1 cellular context compared by ENCODE assay signal in genomic region chr2:226031078-226031937, GRCh38.
TF ChIP-seq lines count a peak whose summit lies in the region.

No MANE protein-coding gene starts in this region.

TF ChIP-seq in HepG2, 621 proteins besides CTCF, POLR2A, EP300 and RAD21 (continued from another document and continues in another):
- TF ChIP-seq, protein P1, sequence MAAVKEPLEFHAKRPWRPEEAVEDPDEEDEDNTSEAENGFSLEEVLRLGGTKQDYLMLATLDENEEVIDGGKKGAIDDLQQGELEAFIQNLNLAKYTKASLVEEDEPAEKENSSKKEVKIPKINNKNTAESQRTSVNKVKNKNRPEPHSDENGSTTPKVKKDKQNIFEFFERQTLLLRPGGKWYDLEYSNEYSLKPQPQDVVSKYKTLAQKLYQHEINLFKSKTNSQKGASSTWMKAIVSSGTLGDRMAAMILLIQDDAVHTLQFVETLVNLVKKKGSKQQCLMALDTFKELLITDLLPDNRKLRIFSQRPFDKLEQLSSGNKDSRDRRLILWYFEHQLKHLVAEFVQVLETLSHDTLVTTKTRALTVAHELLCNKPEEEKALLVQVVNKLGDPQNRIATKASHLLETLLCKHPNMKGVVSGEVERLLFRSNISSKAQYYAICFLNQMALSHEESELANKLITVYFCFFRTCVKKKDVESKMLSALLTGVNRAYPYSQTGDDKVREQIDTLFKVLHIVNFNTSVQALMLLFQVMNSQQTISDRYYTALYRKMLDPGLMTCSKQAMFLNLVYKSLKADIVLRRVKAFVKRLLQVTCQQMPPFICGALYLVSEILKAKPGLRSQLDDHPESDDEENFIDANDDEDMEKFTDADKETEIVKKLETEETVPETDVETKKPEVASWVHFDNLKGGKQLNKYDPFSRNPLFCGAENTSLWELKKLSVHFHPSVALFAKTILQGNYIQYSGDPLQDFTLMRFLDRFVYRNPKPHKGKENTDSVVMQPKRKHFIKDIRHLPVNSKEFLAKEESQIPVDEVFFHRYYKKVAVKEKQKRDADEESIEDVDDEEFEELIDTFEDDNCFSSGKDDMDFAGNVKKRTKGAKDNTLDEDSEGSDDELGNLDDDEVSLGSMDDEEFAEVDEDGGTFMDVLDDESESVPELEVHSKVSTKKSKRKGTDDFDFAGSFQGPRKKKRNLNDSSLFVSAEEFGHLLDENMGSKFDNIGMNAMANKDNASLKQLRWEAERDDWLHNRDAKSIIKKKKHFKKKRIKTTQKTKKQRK (IDR thresholded peaks at IDR 0.05; ENCODE audit: low read length), result no peak
- TF ChIP-seq ZNF468 (CRISPR knock-in tag; IDR thresholded peaks at IDR 0.05) (no peak), PTBP1 (IDR thresholded peaks at IDR 0.05; ENCODE audit: low read depth, low read length, poor library complexity, severe bottlenecking) (peak; percentile 70), ZSCAN29 (CRISPR knock-in tag; conservative IDR thresholded peaks at IDR 0.05) (peak; percentile 84; the same call in 1 of the 2 replicates), ZNF205 (CRISPR knock-in tag; IDR thresholded peaks at IDR 0.05) (peak; percentile 70), RFXANK (CRISPR knock-in tag; IDR thresholded peaks at IDR 0.05) (peak; percentile 54; the same call in 1 of the 2 replicates), ZNF337 (CRISPR knock-in tag; IDR thresholded peaks at IDR 0.05; ENCODE audit: borderline replicate concordance, low read depth) (0 out of 2 replicates have a peak, but pooled peaks have one; percentile 58), ZNF441 (CRISPR knock-in tag; IDR thresholded peaks at IDR 0.05; ENCODE audit: borderline replicate concordance) (peak; percentile 96), BRCA1 (CRISPR knock-in tag; IDR thresholded peaks at IDR 0.05) (no peak), MBD4 (IDR thresholded peaks at IDR 0.05; ENCODE audit: borderline replicate concordance, low read length) (peak; percentile 77; the same call in 1 of the 2 replicates), NFKBIZ (CRISPR knock-in tag; IDR thresholded peaks at IDR 0.05) (no peak; the same call in 1 of the 2 replicates), KMT2A (CRISPR knock-in tag; IDR thresholded peaks at IDR 0.05) (peak; percentile 55; the same call in 1 of the 2 replicates), TCF7 (IDR thresholded peaks at IDR 0.05; ENCODE audit: low read depth) (peak; percentile 38; the same call in 1 of the 2 replicates), ZNF44 (CRISPR knock-in tag; IDR thresholded peaks at IDR 0.05) (peak; percentile 66; the same call in 1 of the 2 replicates), THAP11 (CRISPR knock-in tag; IDR thresholded peaks at IDR 0.05) (peak; percentile 51; the same call in 1 of the 2 replicates), ZNF639 (CRISPR knock-in tag; conservative IDR thresholded peaks at IDR 0.05) (0 out of 2 replicates have a peak, but pooled peaks have one; percentile 31), MZF1 (CRISPR knock-in tag; IDR thresholded peaks at IDR 0.05; ENCODE audit: borderline replicate concordance) (peak; percentile 87; the same call in 1 of the 2 replicates), ATF2 (CRISPR knock-in tag; IDR thresholded peaks at IDR 0.05) (0 out of 2 replicates have a peak, but pooled peaks have one; percentile 31), RNF219 (CRISPR knock-in tag; IDR thresholded peaks at IDR 0.05) (0 out of 2 replicates have a peak, but pooled peaks have one; percentile 46), ZBTB7A (CRISPR knock-in tag; IDR thresholded peaks at IDR 0.05) (peak; percentile 70; the same call in 1 of the 2 replicates), ZNF557 (CRISPR knock-in tag; IDR thresholded peaks at IDR 0.05) (no peak), HCFC1 (IDR thresholded peaks at IDR 0.05; ENCODE audit: low read depth, low read length) (no peak), ZFP90 (CRISPR knock-in tag; IDR thresholded peaks at IDR 0.05; ENCODE audit: borderline replicate concordance) (peak; percentile 97), HNRNPLL (IDR thresholded peaks at IDR 0.05; ENCODE audit: low read depth, low read length, poor library complexity, severe bottlenecking) (peak; percentile 78), ZNF703 (CRISPR knock-in tag; IDR thresholded peaks at IDR 0.05; ENCODE audit: borderline replicate concordance) (no peak), TOPORS (CRISPR knock-in tag; IDR thresholded peaks at IDR 0.05) (no peak), TRIM24 (CRISPR knock-in tag; IDR thresholded peaks at IDR 0.05) (no peak), MXI1 (IDR thresholded peaks at IDR 0.05; ENCODE audit: borderline replicate concordance, low read depth, low read length) (no peak), ZNF713 (CRISPR knock-in tag; IDR thresholded peaks at IDR 0.05) (no peak), ZNF564 (CRISPR knock-in tag; IDR thresholded peaks at IDR 0.05) (0 out of 2 replicates have a peak, but pooled peaks have one; percentile 28), ZNF264 (CRISPR knock-in tag; IDR thresholded peaks at IDR 0.05) (no peak), ZNF784 (CRISPR knock-in tag; IDR thresholded peaks at IDR 0.05; ENCODE audit: borderline replicate concordance) (peak; percentile 72; the same call in 1 of the 2 replicates), CHCHD3 (CRISPR knock-in tag; IDR thresholded peaks at IDR 0.05) (no peak), ZNF737 (CRISPR knock-in tag; IDR thresholded peaks at IDR 0.05; ENCODE audit: borderline replicate concordance) (no peak), ZEB1 (IDR thresholded peaks at IDR 0.05; ENCODE audit: insufficient replicate concordance, low read depth) (peak; percentile 48), IKZF1 (IDR thresholded peaks at IDR 0.05) (no peak), ZNF282 (IDR thresholded peaks at IDR 0.05; ENCODE audit: partially characterized antibody) (no peak), BHLHE40 (IDR thresholded peaks at IDR 0.05; ENCODE audit: low read length) (peak; percentile 89)
- TF ChIP-seq, protein P2, sequence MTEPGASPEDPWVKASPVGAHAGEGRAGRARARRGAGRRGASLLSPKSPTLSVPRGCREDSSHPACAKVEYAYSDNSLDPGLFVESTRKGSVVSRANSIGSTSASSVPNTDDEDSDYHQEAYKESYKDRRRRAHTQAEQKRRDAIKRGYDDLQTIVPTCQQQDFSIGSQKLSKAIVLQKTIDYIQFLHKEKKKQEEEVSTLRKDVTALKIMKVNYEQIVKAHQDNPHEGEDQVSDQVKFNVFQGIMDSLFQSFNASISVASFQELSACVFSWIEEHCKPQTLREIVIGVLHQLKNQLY (CRISPR knock-in tag; IDR thresholded peaks at IDR 0.05), result 0 out of 2 replicates have a peak, but pooled peaks have one; percentile 21
- TF ChIP-seq, protein P3, sequence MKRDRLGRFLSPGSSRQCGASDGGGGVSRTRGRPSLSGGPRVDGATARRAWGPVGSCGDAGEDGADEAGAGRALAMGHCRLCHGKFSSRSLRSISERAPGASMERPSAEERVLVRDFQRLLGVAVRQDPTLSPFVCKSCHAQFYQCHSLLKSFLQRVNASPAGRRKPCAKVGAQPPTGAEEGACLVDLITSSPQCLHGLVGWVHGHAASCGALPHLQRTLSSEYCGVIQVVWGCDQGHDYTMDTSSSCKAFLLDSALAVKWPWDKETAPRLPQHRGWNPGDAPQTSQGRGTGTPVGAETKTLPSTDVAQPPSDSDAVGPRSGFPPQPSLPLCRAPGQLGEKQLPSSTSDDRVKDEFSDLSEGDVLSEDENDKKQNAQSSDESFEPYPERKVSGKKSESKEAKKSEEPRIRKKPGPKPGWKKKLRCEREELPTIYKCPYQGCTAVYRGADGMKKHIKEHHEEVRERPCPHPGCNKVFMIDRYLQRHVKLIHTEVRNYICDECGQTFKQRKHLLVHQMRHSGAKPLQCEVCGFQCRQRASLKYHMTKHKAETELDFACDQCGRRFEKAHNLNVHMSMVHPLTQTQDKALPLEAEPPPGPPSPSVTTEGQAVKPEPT (CRISPR knock-in tag; IDR thresholded peaks at IDR 0.05; ENCODE audit: low read depth), result no peak; the same call in 1 of the 2 replicates
- TF ChIP-seq, protein P4, sequence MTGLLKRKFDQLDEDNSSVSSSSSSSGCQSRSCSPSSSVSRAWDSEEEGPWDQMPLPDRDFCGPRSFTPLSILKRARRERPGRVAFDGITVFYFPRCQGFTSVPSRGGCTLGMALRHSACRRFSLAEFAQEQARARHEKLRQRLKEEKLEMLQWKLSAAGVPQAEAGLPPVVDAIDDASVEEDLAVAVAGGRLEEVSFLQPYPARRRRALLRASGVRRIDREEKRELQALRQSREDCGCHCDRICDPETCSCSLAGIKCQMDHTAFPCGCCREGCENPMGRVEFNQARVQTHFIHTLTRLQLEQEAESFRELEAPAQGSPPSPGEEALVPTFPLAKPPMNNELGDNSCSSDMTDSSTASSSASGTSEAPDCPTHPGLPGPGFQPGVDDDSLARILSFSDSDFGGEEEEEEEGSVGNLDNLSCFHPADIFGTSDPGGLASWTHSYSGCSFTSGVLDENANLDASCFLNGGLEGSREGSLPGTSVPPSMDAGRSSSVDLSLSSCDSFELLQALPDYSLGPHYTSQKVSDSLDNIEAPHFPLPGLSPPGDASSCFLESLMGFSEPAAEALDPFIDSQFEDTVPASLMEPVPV (CRISPR knock-in tag; IDR thresholded peaks at IDR 0.05), result no peak
- TF ChIP-seq, protein P5, sequence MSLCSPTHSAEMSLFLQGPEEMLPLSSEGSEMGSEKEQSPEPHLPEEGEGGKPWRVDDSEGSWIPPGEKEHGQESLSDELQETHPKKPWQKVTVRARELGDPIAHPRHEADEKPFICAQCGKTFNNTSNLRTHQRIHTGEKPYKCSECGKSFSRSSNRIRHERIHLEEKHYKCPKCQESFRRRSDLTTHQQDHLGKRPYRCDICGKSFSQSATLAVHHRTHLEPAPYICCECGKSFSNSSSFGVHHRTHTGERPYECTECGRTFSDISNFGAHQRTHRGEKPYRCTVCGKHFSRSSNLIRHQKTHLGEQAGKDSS (CRISPR knock-in tag; IDR thresholded peaks at IDR 0.05; ENCODE audit: borderline replicate concordance, low read depth), result no peak; the same call in 1 of the 2 replicates
- TF ChIP-seq, protein P6, sequence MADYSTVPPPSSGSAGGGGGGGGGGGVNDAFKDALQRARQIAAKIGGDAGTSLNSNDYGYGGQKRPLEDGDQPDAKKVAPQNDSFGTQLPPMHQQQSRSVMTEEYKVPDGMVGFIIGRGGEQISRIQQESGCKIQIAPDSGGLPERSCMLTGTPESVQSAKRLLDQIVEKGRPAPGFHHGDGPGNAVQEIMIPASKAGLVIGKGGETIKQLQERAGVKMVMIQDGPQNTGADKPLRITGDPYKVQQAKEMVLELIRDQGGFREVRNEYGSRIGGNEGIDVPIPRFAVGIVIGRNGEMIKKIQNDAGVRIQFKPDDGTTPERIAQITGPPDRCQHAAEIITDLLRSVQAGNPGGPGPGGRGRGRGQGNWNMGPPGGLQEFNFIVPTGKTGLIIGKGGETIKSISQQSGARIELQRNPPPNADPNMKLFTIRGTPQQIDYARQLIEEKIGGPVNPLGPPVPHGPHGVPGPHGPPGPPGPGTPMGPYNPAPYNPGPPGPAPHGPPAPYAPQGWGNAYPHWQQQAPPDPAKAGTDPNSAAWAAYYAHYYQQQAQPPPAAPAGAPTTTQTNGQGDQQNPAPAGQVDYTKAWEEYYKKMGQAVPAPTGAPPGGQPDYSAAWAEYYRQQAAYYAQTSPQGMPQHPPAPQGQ (CRISPR knock-in tag; IDR thresholded peaks at IDR 0.05; ENCODE audit: borderline replicate concordance), result 0 out of 2 replicates have a peak, but pooled peaks have one; percentile 17
